ENCODE assay signal across 8 cellular contexts in the genomic region with DNA sequence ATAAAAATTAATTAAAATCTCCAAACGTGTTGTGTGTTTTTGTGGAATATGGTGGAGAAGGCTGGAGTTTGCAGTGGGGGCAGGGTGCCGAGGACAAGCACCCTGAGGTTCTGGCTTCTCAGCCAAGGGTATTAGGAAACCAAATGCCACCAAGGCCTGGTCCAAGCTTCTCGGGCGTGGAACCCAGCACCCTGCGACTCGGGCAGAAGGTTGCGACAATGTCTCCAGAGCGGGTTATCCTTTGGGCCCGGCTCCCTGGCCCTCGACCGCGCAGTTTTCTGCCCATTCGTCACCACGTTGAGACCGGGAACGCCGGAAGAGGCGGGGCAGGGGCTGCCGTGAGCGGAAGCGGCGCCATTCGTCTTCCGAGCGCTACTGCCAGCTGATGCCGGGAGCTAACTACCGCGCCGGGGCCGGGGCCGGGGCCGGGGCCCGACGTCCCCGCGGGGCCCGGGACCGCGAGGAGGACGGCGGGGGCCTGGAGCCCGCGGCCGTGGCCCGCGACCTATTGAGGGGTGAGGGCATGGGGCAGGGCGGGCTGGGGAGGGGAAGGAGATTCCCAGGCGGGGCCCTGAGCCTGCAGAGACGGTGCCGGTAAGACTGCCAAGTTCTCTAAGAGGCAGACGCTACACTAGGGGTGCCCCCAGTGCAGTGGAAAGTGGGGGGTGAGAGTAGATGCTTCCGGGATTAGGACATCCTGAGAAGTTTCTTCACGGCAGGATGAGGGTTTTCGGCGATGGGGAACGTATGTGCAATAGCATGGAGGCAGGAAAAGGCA. TPM values are rescaled to one million over a fixed set of nuclear protein-coding genes. Genes with fewer than 3 reads are reported as not detected.
A peak's percentile ranks its signal among the peaks of the same experiment; 100 is the strongest.
DNase-seq lines count a peak whose midpoint lies in the region; ATAC-seq and TF ChIP-seq lines count a peak whose summit lies in the region.

A gene with protein sequence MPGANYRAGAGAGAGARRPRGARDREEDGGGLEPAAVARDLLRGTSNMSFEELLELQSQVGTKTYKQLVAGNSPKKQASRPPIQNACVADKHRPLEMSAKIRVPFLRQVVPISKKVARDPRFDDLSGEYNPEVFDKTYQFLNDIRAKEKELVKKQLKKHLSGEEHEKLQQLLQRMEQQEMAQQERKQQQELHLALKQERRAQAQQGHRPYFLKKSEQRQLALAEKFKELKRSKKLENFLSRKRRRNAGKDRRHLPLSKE (plus strand): TSS at position 354 of the 778 bp plus-strand sequence. CDS start 32 bp downstream, at position 386.

- no peaks in the 10 kb centered on the region for H3K9me3 Mint-ChIP-seq in endodermal cell

- H3K9ac ChIP-seq in endodermal cell (ENCODE audit: extremely low read depth, low read length, poor library complexity, severe bottlenecking) = peak within 1 kb of the TSS; percentile 92

- WGBS in endodermal cell (ENCODE audit: insufficient coverage in 1 of 2, insufficient read length in 1 of 2), 2 experiments = 2 to 4% methylated on average over 31 to 56 of the region's 56 CpGs

- POLR2A ChIA-PET in AG04449 (lab: Yijun Ruan, JAX) = interaction anchor here (0.6 to 2.2 kb wide), 9 partner anchors 12 to 327 kb away, joined by 3 to 8 read pairs (median 5); a partner anchor contains a TSS

- H3K4me1 ChIP-seq in endodermal cell (ENCODE audit: control insufficient read depth, insufficient read depth, low read length) = peaks cover 8% of the 10 kb centered on the region

- H3K4me3 Mint-ChIP-seq in endodermal cell = peak within 1 kb of the TSS; percentile 98

- H3K27ac ChIP-seq in endodermal cell (ENCODE audit: low read depth, low read length) = peak within 1 kb of the TSS; percentile 72

- no peaks in the 10 kb centered on the region for H3K9me3 ChIP-seq in endodermal cell (ENCODE audit: control insufficient read depth, low read length)

- CTCF ChIA-PET in AG04449 (lab: Yijun Ruan, JAX) = interaction anchor here (1.0 to 3.1 kb wide), 4 partner anchors 11 to 122 kb away, joined by 3 to 19 read pairs (median 8); no protein-coding TSS in a partner anchor

- TF ChIP-seq CTCF in AG04449 (IDR thresholded peaks at IDR 0.05; ENCODE audit: insufficient read depth, low read length, missing control alignments) (no peak), endodermal cell (conservative IDR thresholded peaks at IDR 0.05) (no peak)

- ATAC-seq in GM18909 (IDR thresholded peaks at IDR 0.05; ENCODE audit: poor library complexity, unreplicated experiment) = peak; percentile 82
- peak; percentile 51 for ATAC-seq in HG03469 (IDR thresholded peaks at IDR 0.05; ENCODE audit: unreplicated experiment)

- peak within 1 kb of the TSS; percentile 99 for H3K27ac Mint-ChIP-seq in endodermal cell

- H3K36me3 Mint-ChIP-seq in endodermal cell (ENCODE audit: low read depth) = peaks cover 45% of the 10 kb centered on the region

- peaks cover 70% of the 10 kb centered on the region for H3K36me3 ChIP-seq in endodermal cell (ENCODE audit: control insufficient read depth, insufficient read depth, low read length)

- no peaks in the 10 kb centered on the region for H3K27me3 ChIP-seq in endodermal cell (ENCODE audit: control insufficient read depth, insufficient read depth, low read length, poor library complexity, severe bottlenecking)

- DNase-seq in AG04449 (ENCODE audit: low read depth, low spot score) (no peak), NOMO-1 treated with DMSO at 0.1 percent for 48 hours (lab: John Stamatoyannopoulos, UW; ENCODE audit: unreplicated experiment) (peak; percentile 69), endodermal cell (peak; percentile 93), mesenteric fat pad (ENCODE audit: low spot score) (peak; percentile 94)
- peak; percentile 44 to 49 (median 49) for DNase-seq in activated CD8-positive, alpha-beta memory T cell treated with anti-CD3 and anti-CD28 coated beads for 48 hours (ENCODE audit: low read depth in 2 of 3, low spot score in 2 of 3)
- DNase-seq in stimulated activated CD8-positive, alpha-beta memory T cell treated with anti-CD3 and anti-CD28 coated beads, Interleukin-15, amount 100 ng/mL, for 1 hour (ENCODE audit: low read depth) = peak; percentile 42

- H3K4me3 ChIP-seq in AG04449 (ENCODE audit: low read depth, low read length) (peak within 1 kb of the TSS; percentile 97), endodermal cell (ENCODE audit: low read length) (peak within 1 kb of the TSS; percentile 98)

- peaks cover 10% of the 10 kb centered on the region for H3K4me1 Mint-ChIP-seq in endodermal cell

- no peaks in the 10 kb centered on the region for H3K27me3 Mint-ChIP-seq in endodermal cell (ENCODE audit: insufficient read depth)

RNA-seq across cellular contexts. Expression of the gene that starts here (rescaled TPM):
- total RNA-seq in endodermal cell (10 to 100 TPM; 76.9 to 80.6 TPM), mesenteric fat pad (51.9 TPM)
- 68.7 TPM for polyA plus RNA-seq in endodermal cell (2013, experiment 1 of 2)
- polyA plus RNA-seq in endodermal cell (2013, experiment 2 of 2) = 67.9 TPM
